Comparison of ENCODE assay signal across 25 cellular contexts in the genomic region with DNA sequence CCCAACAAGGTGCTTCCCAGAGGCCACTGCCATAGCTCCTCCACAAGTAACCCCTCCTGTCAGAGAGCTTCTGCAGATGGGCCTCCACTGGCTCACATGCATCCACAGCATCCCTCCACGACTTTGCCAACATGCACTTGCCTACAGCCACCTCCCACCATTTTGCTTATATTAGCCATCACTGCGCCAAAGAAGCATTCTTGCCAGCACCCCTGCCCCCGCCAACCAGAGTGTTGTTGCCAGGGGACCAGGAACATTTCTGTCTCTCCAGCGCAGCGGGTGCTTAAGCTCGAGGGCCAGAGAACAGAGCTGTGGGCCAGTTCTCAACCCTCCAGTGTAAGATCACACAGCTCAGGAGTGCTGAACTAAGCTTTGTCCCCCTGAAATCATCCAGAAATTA.
A peak's percentile ranks its signal among the peaks of the same experiment; 100 is the strongest.
DNase-seq lines count a peak whose midpoint lies in the region; ATAC-seq, FAIRE-seq and TF ChIP-seq lines count a peak whose summit lies in the region.
"Had no signal": no experiment of that assay in that cellular context is flagged by ENCODE, and none has a peak within 500 bp of the region (broad histone marks: within the 10 kb centered on the region; RNA-seq: fewer than 3 reads in every experiment).

No MANE protein-coding gene starts in this region.

- DNase-seq in H9 (no peak), chondrocyte (ENCODE audit: low spot score) (peak; percentile 71), kidney (peak; percentile 62), Calu3 (no peak), lower leg skin (ENCODE audit: low spot score in 2 of 2) (no peak)
- DNase-seq: 8988T; ACHN; BE2C; C1 segment of cervical spinal cord; CD4-positive, CD25-positive, alpha-beta regulatory T cell; CD8-positive, alpha-beta memory T cell; COR-L47; DMS79 treated with DMSO at 0.1 percent for 48 hours; EL; GDM1 had no signal

- H3T11ph ChIP-seq in H9 (ENCODE audit: low read length) = no peak overlapping the region

- H4K8ac ChIP-seq in H9 (replicated peaks; ENCODE audit: insufficient read length, low read depth, low read length) = no peak overlapping the region

- no peak overlapping the region for H3K23ac ChIP-seq in H9 (ENCODE audit: insufficient read length, low read depth, low read length)

- no peaks in the 10 kb centered on the region for H3K79me1 ChIP-seq in H9 (ENCODE audit: insufficient read depth, low read depth, low read length, poor library complexity, severe bottlenecking)

- no peak overlapping the region for H2AK5ac ChIP-seq in H9 (ENCODE audit: insufficient read length, low read length)

- H3K27me3 Mint-ChIP-seq in H9 (ENCODE audit: low read depth) = no peaks in the 10 kb centered on the region
- peaks cover 5% of the 10 kb centered on the region for H3K27me3 Mint-ChIP-seq in chondrocyte (ENCODE audit: low read depth)
- no peaks in the 10 kb centered on the region for H3K27me3 Mint-ChIP-seq in Calu3 (ENCODE audit: unreplicated experiment)
- H3K27me3 Mint-ChIP-seq: CD4-positive, alpha-beta memory T cell; CD4-positive, CD25-positive, alpha-beta regulatory T cell had no signal

- H3K56ac ChIP-seq in H9 (ENCODE audit: insufficient read length, low read depth, low read length) = no peak overlapping the region

- H3K4me1 Mint-ChIP-seq in H9 = peaks cover 0 to 2% of the 10 kb centered on the region in 2 experiments; a peak in 1 of 4 replicates
- no peaks in the 10 kb centered on the region for H3K4me1 Mint-ChIP-seq in chondrocyte (ENCODE audit: low read depth)
- no peaks in the 10 kb centered on the region for H3K4me1 Mint-ChIP-seq in Calu3 (ENCODE audit: low read depth, unreplicated experiment)
- H3K4me1 Mint-ChIP-seq: CD14-positive monocyte; CD4-positive, alpha-beta memory T cell; CD4-positive, CD25-positive, alpha-beta regulatory T cell; CD8-positive, alpha-beta memory T cell had no signal

- H2BK120ac ChIP-seq in H9 (ENCODE audit: low read depth, low read length, poor library complexity, severe bottlenecking) = no peak overlapping the region

- H3K4me3 Mint-ChIP-seq in H9 (no peak overlapping the region), chondrocyte (ENCODE audit: unreplicated experiment) (no peak overlapping the region), Calu3 (ENCODE audit: low read depth, unreplicated experiment) (no peak overlapping the region)
- H3K4me3 Mint-ChIP-seq: CD14-positive monocyte; CD4-positive, alpha-beta memory T cell; CD4-positive, CD25-positive, alpha-beta regulatory T cell; CD8-positive, alpha-beta memory T cell had no signal

- no peaks in the 10 kb centered on the region for H3K27me3 ChIP-seq in H9 (ENCODE audit: insufficient read depth, low read length)
- H3K27me3 ChIP-seq: BE2C, BLaER1 had no signal

- no peak overlapping the region for H2BK5ac ChIP-seq in H9 (ENCODE audit: insufficient read length, low read length)

- no peak overlapping the region for H3K18ac ChIP-seq in H9 (ENCODE audit: insufficient read length, low read depth, low read length)

- CTCF ChIA-PET in Calu3 (lab: Charles Lee) = no interaction called here

- no peak overlapping the region for H2BK12ac ChIP-seq in H9 (ENCODE audit: insufficient read length, low read depth, low read length)

- TF ChIP-seq CTCF in H9 (conservative IDR thresholded peaks at IDR 0.05) (no peak), chondrocyte (IDR thresholded peaks at IDR 0.05) (no peak), kidney (IDR thresholded peaks at IDR 0.05; ENCODE audit: borderline replicate concordance, extremely low read depth, insufficient read depth) (no peak), Calu3 (IDR thresholded peaks at IDR 0.05; ENCODE audit: unreplicated experiment) (no peak), lower leg skin (IDR thresholded peaks at IDR 0.05) (no peak)

- H3K36me3 Mint-ChIP-seq in H9 (ENCODE audit: insufficient read depth in 1 of 3, low read depth in 3 of 3) (peaks cover 12 to 41% (median 17%) of the 10 kb centered on the region in 3 experiments), chondrocyte (ENCODE audit: low read depth) (no peaks in the 10 kb centered on the region), Calu3 (ENCODE audit: insufficient read depth, unreplicated experiment) (no peaks in the 10 kb centered on the region)
- H3K36me3 Mint-ChIP-seq: CD14-positive monocyte; CD4-positive, alpha-beta memory T cell; CD4-positive, CD25-positive, alpha-beta regulatory T cell; CD8-positive, alpha-beta memory T cell had no signal

- H3K79me2 ChIP-seq in H9 (ENCODE audit: insufficient read depth, low read length) = no peaks in the 10 kb centered on the region

- H2AFZ ChIP-seq in H9 (ENCODE audit: low read length) = peak overlapping the region; percentile 14

- H3K4ac ChIP-seq in H9 (ENCODE audit: low read depth, low read length) = no peak overlapping the region

- no peak overlapping the region for H3K27ac Mint-ChIP-seq in H9
- no peak overlapping the region for H3K27ac Mint-ChIP-seq in chondrocyte (ENCODE audit: unreplicated experiment)
- H3K27ac Mint-ChIP-seq in Calu3 (ENCODE audit: unreplicated experiment) = no peak overlapping the region
- H3K27ac Mint-ChIP-seq: CD4-positive, alpha-beta memory T cell; CD4-positive, CD25-positive, alpha-beta regulatory T cell; CD8-positive, alpha-beta memory T cell had no signal

- no peak for ATAC-seq in GM18870 (IDR thresholded peaks at IDR 0.05; ENCODE audit: unreplicated experiment)
- ATAC-seq: GM12878 had no signal

- H3K4me2 ChIP-seq in H9 (ENCODE audit: insufficient read depth, insufficient read length, low read length) = no peak overlapping the region
- H3K4me2 ChIP-seq: BLaER1 had no signal

- no peak overlapping the region for H2BK15ac ChIP-seq in H9 (ENCODE audit: low read depth, low read length)

- no peaks in the 10 kb centered on the region for H3K36me3 ChIP-seq in kidney (ENCODE audit: control insufficient read depth in 1 of 2, insufficient read depth in 2 of 2, low read length in 2 of 2)
- H3K36me3 ChIP-seq: BE2C, BLaER1 had no signal

- H2BK20ac ChIP-seq in H9 (ENCODE audit: low read depth, low read length, poor library complexity, severe bottlenecking) = no peak overlapping the region

- no peak overlapping the region for H3K9ac ChIP-seq in H9 (ENCODE audit: extremely low read depth, insufficient read length, low read length)
- no peak overlapping the region for H3K9ac ChIP-seq in kidney (ENCODE audit: low read length in 2 of 2)
- H3K9ac ChIP-seq: BLaER1 had no signal

- H3K27ac ChIP-seq in H9 (ENCODE audit: insufficient read length, low read depth, low read length) (no peak overlapping the region), kidney (ENCODE audit: low read depth in 2 of 2, low read length in 2 of 2) (no peak overlapping the region)
- H3K27ac ChIP-seq: BLaER1 had no signal

- no TSS peak for BruUV-seq in Calu3 (replicated peaks; lab: Mats Ljungman, UMichigan)

- no peak overlapping the region for H3K14ac ChIP-seq in H9 (ENCODE audit: insufficient read depth, low read length)

- no peak overlapping the region for H4K5ac ChIP-seq in H9 (ENCODE audit: insufficient read length, low read depth, low read length)

- H3K4me1 ChIP-seq in H9 (ENCODE audit: insufficient read depth, low read length) (no peaks in the 10 kb centered on the region), kidney (ENCODE audit: control insufficient read depth in 1 of 2, insufficient read depth in 1 of 2, low read depth in 1 of 2, low read length in 2 of 2) (no peaks in the 10 kb centered on the region)
- H3K4me1 ChIP-seq: BE2C, BLaER1 had no signal

- H3K9me3 Mint-ChIP-seq in H9 = peaks cover 32 to 44% of the 10 kb centered on the region in 2 experiments
- H3K9me3 Mint-ChIP-seq in chondrocyte (ENCODE audit: low read depth) = peaks cover 35% of the 10 kb centered on the region
- peaks cover 4% of the 10 kb centered on the region for H3K9me3 Mint-ChIP-seq in Calu3 (ENCODE audit: low read depth, unreplicated experiment)

- H3K9me3 ChIP-seq in H9 (ENCODE audit: control insufficient read depth, low read depth, low read length) (no peaks in the 10 kb centered on the region), kidney (ENCODE audit: control insufficient read depth in 1 of 2, low read length in 2 of 2) (no peaks in the 10 kb centered on the region)
- H3K9me3 ChIP-seq: BE2C, BLaER1 had no signal

- no peak overlapping the region for H3K4me3 ChIP-seq in kidney (ENCODE audit: low read length in 2 of 2)
- no peak overlapping the region for H3K4me3 ChIP-seq in lower leg skin (ENCODE audit: low read depth, poor library complexity, severe bottlenecking)
- H3K4me3 ChIP-seq: BLaER1, GM12878 had no signal

- no peak for FAIRE-seq in kidney (lab: Jason Lieb, UNC)
- FAIRE-seq: A204.1, D721Med, GM12878, GM12892, GM18507, GM19239 had no signal

- WGBS in H9 (ENCODE audit: extremely low coverage, insufficient read length, low lambda C conversion rate) = no CpG with 5 or more reads among the region's 6 CpGs
- WGBS in lower leg skin, 2 donors = 83 to 87% methylated on average over 6 of the region's 6 CpGs

- no peak overlapping the region for H4K91ac ChIP-seq in H9 (ENCODE audit: insufficient read length, low read depth, low read length)

- no peaks in the 10 kb centered on the region for H3K23me2 ChIP-seq in H9 (ENCODE audit: insufficient read length, low read depth, low read length, poor library complexity, severe bottlenecking)

- TF ChIP-seq POLR2A in lower leg skin (IDR thresholded peaks at IDR 0.05) = no peak

- H4K20me1 ChIP-seq in H9 (ENCODE audit: control insufficient read depth, insufficient read depth, insufficient read length) = no peaks in the 10 kb centered on the region
- H4K20me1 ChIP-seq: BLaER1 had no signal

- intact Hi-C loops in kidney (cut with DNase I) (no loop called here), Calu3 (cut with micrococcal nuclease; ENCODE audit: unreplicated experiment) (no loop called here), lower leg skin (cut with DNase I; ENCODE audit: low total_unique reads) (no loop called here)

Comparison
In these comparisons a context has a peak if more than half of its experiments do, and no peak if none do; other contexts are left out.
1. DNase-seq: peak in chondrocyte (single experiment) and kidney (single experiment); none in H9 (single experiment), Calu3 (single experiment) and lower leg skin (0 of 2).